Comparison of ENCODE assay signal across 26 cellular contexts in genomic region chr12:6238875-6239274, GRCh38.
"Had no signal": no experiment of that assay in that cellular context is flagged by ENCODE, and none has a peak within 500 bp of the region (broad histone marks: within the 10 kb centered on the region; RNA-seq: fewer than 3 reads in every experiment).

No MANE protein-coding gene starts in this region.

- DNase-seq: activated CD4-positive, alpha-beta T cell treated with anti-CD3 and anti-CD28 coated beads for 36 hours; activated CD4-positive, CD25-positive, alpha-beta regulatory T cell; activated CD8-positive, alpha-beta memory T cell treated with anti-CD3 and anti-CD28 coated beads, Interleukin-2, amount 50 U/mL, for 4 hours; activated CD8-positive, alpha-beta T cell treated with anti-CD3 and anti-CD28 coated beads for 36 hours; activated naive CD4-positive, alpha-beta T cell treated with anti-CD3 and anti-CD28 coated beads, Interleukin-2, amount 50 U/mL, for 16 hours; activated naive CD8-positive, alpha-beta T cell treated with anti-CD3 and anti-CD28 coated beads, Interleukin-2, amount 10 ng/mL, durations not matched to agents 7 days and 5 days; activated T-cell treated with anti-CD3 and anti-CD28 coated beads, Interleukin-2, amount 50 U/mL, for 72 hours; adrenal gland; body of pancreas; Kasumi-1; KBM-7; NCI-H1105 treated with DMSO at 0.1 percent for 48 hours; NCI-H1436 treated with DMSO at 0.1 percent for 48 hours; NCI-H187; NCI-H2081; NCI-H510A treated with DMSO at 0.1 percent for 48 hours; NCI-H69; NK-92 treated with Interleukin-12 subunit alpha and Interleukin-12 subunit beta, amount 100 ng/mL, for 24 hours; OCI-M1; RPMI8226; SHP77; SW 1271; T-helper 9 cell had no signal

- ATAC-seq: activated CD4-positive, alpha-beta T cell treated with anti-CD3 and anti-CD28 coated beads for 36 hours; activated CD8-positive, alpha-beta T cell treated with anti-CD3 and anti-CD28 coated beads for 36 hours; activated T-cell treated with anti-CD3 and anti-CD28 coated beads, Interleukin-2, amount 50 U/mL, for 72 hours; body of pancreas; Panc1; SK-N-SH treated with all-trans-retinoic acid at 6 μM for 48 hours had no signal

- H3K27me3 ChIP-seq: adrenal gland, body of pancreas, SJSA1 had no signal

- H3K9me3 ChIP-seq: adrenal gland, body of pancreas, SJSA1 had no signal

- H3K27ac ChIP-seq: adrenal gland, body of pancreas, SJSA1 had no signal

- H3K4me3 ChIP-seq: adrenal gland, body of pancreas, SJSA1 had no signal
